In the genomic region with DNA sequence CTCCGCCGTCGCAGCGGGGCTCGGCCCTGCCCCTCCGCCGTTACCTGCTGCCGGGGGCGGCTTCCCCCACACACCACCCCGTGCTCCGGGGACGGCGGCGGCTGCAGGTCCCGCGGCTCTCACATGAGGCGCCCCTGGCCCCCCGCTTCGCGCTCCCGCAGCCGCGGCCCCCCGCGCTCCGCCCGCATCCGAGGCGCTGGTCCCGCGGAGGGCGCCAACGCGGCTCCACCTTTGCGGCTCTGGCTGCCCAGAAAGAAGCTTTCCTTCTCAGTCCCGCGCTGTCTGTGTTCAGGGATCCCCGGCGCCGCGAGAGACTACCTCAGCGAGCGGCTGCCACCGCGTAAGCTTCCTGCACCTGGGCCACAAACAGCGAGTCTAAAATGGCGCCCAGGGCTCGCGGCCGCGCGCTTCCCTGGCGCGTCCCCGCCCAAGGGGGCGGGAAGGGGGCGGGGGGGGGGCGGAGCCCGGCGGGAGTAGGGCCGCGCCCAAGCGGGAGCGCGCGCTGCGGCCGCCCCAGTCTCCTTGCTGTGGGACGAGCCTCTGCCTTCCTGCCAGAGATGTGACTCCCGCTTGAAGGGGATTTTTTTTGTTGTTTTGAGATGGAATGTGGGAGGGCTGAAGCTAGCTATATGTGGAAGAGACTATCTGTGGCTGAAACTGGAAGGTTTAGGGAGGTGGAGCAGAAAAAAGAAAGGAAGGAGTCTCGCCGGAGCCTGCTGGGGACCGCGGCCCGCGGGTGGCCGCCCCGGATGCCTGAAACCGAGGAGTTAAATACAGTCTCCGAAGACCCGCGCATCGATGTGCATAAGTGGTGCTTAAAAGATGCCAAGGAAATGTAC, we compare ENCODE assay signal across 1 cellular context.
TF ChIP-seq lines count a peak whose summit lies in the region.

TSS of gene FBXL3 (minus strand) at position 377 of the 839 bp plus-strand sequence. CDS start 5,299 bp downstream, outside the sequence.

TF ChIP-seq in GM12878, 131 proteins besides CTCF, POLR2A, EP300 and RAD21 (continued from another document):
- peak; percentile 57; the same call in 1 of the 2 replicates for TF ChIP-seq LARP7 (IDR thresholded peaks at IDR 0.05)
- TF ChIP-seq, protein P1, sequence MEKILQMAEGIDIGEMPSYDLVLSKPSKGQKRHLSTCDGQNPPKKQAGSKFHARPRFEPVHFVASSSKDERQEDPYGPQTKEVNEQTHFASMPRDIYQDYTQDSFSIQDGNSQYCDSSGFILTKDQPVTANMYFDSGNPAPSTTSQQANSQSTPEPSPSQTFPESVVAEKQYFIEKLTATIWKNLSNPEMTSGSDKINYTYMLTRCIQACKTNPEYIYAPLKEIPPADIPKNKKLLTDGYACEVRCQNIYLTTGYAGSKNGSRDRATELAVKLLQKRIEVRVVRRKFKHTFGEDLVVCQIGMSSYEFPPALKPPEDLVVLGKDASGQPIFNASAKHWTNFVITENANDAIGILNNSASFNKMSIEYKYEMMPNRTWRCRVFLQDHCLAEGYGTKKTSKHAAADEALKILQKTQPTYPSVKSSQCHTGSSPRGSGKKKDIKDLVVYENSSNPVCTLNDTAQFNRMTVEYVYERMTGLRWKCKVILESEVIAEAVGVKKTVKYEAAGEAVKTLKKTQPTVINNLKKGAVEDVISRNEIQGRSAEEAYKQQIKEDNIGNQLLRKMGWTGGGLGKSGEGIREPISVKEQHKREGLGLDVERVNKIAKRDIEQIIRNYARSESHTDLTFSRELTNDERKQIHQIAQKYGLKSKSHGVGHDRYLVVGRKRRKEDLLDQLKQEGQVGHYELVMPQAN (conservative IDR thresholded peaks at IDR 0.05), result peak; percentile 69
- TF ChIP-seq BCL11A (IDR thresholded peaks at IDR 0.05; ENCODE audit: low read depth, low read length), result 0 out of 2 replicates have a peak, but pooled peaks have one; percentile 11
- peak; percentile 77 for TF ChIP-seq GATAD2B (conservative IDR thresholded peaks at IDR 0.05; ENCODE audit: low read depth)
- TF ChIP-seq, protein P2, sequence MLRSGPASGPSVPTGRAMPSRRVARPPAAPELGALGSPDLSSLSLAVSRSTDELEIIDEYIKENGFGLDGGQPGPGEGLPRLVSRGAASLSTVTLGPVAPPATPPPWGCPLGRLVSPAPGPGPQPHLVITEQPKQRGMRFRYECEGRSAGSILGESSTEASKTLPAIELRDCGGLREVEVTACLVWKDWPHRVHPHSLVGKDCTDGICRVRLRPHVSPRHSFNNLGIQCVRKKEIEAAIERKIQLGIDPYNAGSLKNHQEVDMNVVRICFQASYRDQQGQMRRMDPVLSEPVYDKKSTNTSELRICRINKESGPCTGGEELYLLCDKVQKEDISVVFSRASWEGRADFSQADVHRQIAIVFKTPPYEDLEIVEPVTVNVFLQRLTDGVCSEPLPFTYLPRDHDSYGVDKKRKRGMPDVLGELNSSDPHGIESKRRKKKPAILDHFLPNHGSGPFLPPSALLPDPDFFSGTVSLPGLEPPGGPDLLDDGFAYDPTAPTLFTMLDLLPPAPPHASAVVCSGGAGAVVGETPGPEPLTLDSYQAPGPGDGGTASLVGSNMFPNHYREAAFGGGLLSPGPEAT (IDR thresholded peaks at IDR 0.05; ENCODE audit: low read depth), result peak; percentile 29; the same call in 1 of the 2 replicates
- no peak for TF ChIP-seq E4F1 (IDR thresholded peaks at IDR 0.05; ENCODE audit: borderline replicate concordance, partially characterized antibody)
- 0 out of 4 replicates have a peak, but pooled peaks of 1 of the 2 experiments have one; percentile 2 for TF ChIP-seq SRF (IDR thresholded peaks at IDR 0.05; ENCODE audit: low read depth in 2 of 2, low read length in 2 of 2)
- TF ChIP-seq, protein P3, sequence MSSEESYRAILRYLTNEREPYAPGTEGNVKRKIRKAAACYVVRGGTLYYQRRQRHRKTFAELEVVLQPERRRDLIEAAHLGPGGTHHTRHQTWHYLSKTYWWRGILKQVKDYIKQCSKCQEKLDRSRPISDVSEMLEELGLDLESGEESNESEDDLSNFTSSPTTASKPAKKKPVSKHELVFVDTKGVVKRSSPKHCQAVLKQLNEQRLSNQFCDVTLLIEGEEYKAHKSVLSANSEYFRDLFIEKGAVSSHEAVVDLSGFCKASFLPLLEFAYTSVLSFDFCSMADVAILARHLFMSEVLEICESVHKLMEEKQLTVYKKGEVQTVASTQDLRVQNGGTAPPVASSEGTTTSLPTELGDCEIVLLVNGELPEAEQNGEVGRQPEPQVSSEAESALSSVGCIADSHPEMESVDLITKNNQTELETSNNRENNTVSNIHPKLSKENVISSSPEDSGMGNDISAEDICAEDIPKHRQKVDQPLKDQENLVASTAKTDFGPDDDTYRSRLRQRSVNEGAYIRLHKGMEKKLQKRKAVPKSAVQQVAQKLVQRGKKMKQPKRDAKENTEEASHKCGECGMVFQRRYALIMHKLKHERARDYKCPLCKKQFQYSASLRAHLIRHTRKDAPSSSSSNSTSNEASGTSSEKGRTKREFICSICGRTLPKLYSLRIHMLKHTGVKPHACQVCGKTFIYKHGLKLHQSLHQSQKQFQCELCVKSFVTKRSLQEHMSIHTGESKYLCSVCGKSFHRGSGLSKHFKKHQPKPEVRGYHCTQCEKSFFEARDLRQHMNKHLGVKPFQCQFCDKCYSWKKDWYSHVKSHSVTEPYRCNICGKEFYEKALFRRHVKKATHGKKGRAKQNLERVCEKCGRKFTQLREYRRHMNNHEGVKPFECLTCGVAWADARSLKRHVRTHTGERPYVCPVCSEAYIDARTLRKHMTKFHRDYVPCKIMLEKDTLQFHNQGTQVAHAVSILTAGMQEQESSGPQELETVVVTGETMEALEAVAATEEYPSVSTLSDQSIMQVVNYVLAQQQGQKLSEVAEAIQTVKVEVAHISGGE (CRISPR knock-in tag; IDR thresholded peaks at IDR 0.05), result no peak
- TF ChIP-seq ZBTB33 (IDR thresholded peaks at IDR 0.05), result no peak
- peak; percentile 64 for TF ChIP-seq TCF3 (IDR thresholded peaks at IDR 0.05; ENCODE audit: borderline replicate concordance, insufficient read depth, low read depth, low read length)
- no peak for TF ChIP-seq PKNOX1 (IDR thresholded peaks at IDR 0.05)
- TF ChIP-seq BACH1 (IDR thresholded peaks at IDR 0.05; ENCODE audit: borderline replicate concordance), result peak; percentile 41
- TF ChIP-seq, protein P4, sequence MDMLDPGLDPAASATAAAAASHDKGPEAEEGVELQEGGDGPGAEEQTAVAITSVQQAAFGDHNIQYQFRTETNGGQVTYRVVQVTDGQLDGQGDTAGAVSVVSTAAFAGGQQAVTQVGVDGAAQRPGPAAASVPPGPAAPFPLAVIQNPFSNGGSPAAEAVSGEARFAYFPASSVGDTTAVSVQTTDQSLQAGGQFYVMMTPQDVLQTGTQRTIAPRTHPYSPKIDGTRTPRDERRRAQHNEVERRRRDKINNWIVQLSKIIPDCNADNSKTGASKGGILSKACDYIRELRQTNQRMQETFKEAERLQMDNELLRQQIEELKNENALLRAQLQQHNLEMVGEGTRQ (IDR thresholded peaks at IDR 0.05; ENCODE audit: borderline replicate concordance, low read depth, low read length), result no peak
- peak; percentile 77; the same call in 1 of the 2 replicates for TF ChIP-seq TCF12 (IDR thresholded peaks at IDR 0.05; ENCODE audit: low read depth, low read length)
- TF ChIP-seq CEBPB (IDR thresholded peaks at IDR 0.05; ENCODE audit: borderline replicate concordance in 1 of 2, low read depth in 2 of 2, low read length in 2 of 2), result no peak
- TF ChIP-seq RELA (IDR thresholded peaks at IDR 0.05; ENCODE audit: borderline replicate concordance, partially characterized antibody), result peak; percentile 29
- TF ChIP-seq SIN3A (IDR thresholded peaks at IDR 0.05; ENCODE audit: low read depth, low read length), result no peak
- TF ChIP-seq BRCA1 (IDR thresholded peaks at IDR 0.05; ENCODE audit: low read depth, low read length), result no peak
- TF ChIP-seq HDGF (IDR thresholded peaks at IDR 0.05), result peak; percentile 73; the same call in 1 of the 2 replicates
- TF ChIP-seq NR2C1 (IDR thresholded peaks at IDR 0.05), result no peak
- 0 out of 2 replicates have a peak, but pooled peaks have one; percentile 74 for TF ChIP-seq ZNF207 (IDR thresholded peaks at IDR 0.05; ENCODE audit: borderline replicate concordance)
- TF ChIP-seq ZNF687 (IDR thresholded peaks at IDR 0.05), result peak; percentile 38; the same call in 1 of the 2 replicates
- peak; percentile 71 for TF ChIP-seq POLR2AphosphoS5 (IDR thresholded peaks at IDR 0.05; ENCODE audit: low read length)
- TF ChIP-seq RB1 (IDR thresholded peaks at IDR 0.05; ENCODE audit: borderline replicate concordance), result peak; percentile 60; the same call in 1 of the 2 replicates
- TF ChIP-seq PML (IDR thresholded peaks at IDR 0.05; ENCODE audit: low read length), result peak; percentile 79
- TF ChIP-seq YY1 (IDR thresholded peaks at IDR 0.05; ENCODE audit: low read depth, low read length), result peak; percentile 93
- 0 out of 2 replicates have a peak, but pooled peaks have one; percentile 41 for TF ChIP-seq ZNF217 (IDR thresholded peaks at IDR 0.05)
- peak; percentile 50 to 55; a peak in 3 of 4 replicates for TF ChIP-seq IKZF2 (IDR thresholded peaks at IDR 0.05)
TF ChIP-seq in GM12878: peak in this region for 29.
